In the genomic region with DNA sequence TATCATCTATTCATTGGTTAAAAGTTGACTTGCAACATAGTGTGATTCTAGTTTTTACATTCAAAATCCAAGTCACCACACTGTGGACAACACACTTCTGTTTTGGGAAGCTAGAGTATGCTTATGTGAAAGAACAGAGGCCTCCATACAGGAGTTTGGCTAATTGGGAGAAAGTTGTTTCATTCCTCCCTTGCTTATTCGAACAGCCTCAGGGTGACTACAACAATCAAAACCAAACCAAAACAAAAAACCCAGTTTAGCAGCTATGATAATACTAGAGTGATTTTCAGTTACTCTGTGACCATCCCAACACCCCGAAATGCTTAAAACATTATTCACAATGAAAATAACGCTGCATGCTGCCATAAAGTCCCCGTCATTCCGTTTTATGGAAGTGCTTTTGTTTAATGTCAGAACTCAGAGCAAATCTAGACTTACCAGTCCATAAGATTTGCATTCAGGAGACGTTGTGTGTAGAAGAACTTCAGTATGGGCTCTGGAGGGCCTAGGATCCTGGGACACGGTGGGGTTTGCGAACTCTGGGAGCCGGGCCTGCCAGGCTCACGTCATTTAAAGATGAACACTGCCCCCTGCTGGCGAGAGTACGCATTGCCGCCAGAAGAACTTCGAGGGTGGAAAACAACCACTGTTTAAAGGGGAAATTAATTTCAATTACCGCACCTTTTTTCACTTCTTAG, we compare ENCODE assay signal across 8 cellular contexts.
DNase-seq lines count a peak whose midpoint lies in the region; ATAC-seq and TF ChIP-seq lines count a peak whose summit lies in the region.

No MANE protein-coding gene starts in this region.

- TF ChIP-seq POLR2A in testis (IDR thresholded peaks at IDR 0.05): no peak

- 20 to 27% methylated on average over 15 of the region's 15 CpGs for WGBS in testis, 2 donors

- H3K36me3 ChIP-seq in Panc1 (ENCODE audit: control insufficient read depth, insufficient read depth, low read length) (no peaks in the 10 kb centered on the region), osteoblast (ENCODE audit: insufficient read depth, low read length) (no peaks in the 10 kb centered on the region), testis (ENCODE audit: low read depth, missing control alignments) (no peaks in the 10 kb centered on the region)

- peaks cover 13% of the 10 kb centered on the region for H3K27me3 ChIP-seq in Panc1 (ENCODE audit: control insufficient read depth, insufficient read depth, low read length)
- no peaks in the 10 kb centered on the region for H3K27me3 ChIP-seq in osteoblast (ENCODE audit: insufficient read depth, low read length)
- no peaks in the 10 kb centered on the region for H3K27me3 ChIP-seq in testis

- peaks cover 5% of the 10 kb centered on the region for H3K4me1 Mint-ChIP-seq in activated T-helper 2 cell treated with anti-CD3 and anti-CD28 coated beads, Interferon-gamma antibody, Interleukin-2, Interleukin-4, amounts not matched to agents 10 μg/mL and 5 μg/mL and 100 μg/mL, durations not matched to agents 14 hours and 24 hours and 36 hours (ENCODE audit: low read depth)

- CTCF ChIA-PET in Panc1 (lab: Charles Lee): interaction anchor here (0.6 to 1.2 kb wide), 5 partner anchors 35 to 420 kb away, joined by 3 to 9 read pairs (median 4); no protein-coding TSS in a partner anchor

- H3K36me3 Mint-ChIP-seq in activated T-helper 2 cell treated with anti-CD3 and anti-CD28 coated beads, Interferon-gamma antibody, Interleukin-2, Interleukin-4, amounts not matched to agents 10 μg/mL and 5 μg/mL and 100 μg/mL, durations not matched to agents 14 hours and 24 hours and 36 hours (ENCODE audit: low read depth): no peaks in the 10 kb centered on the region

- no peaks in the 10 kb centered on the region for H4K20me1 ChIP-seq in osteoblast (ENCODE audit: insufficient read depth, low read length)

- H3K79me2 ChIP-seq in osteoblast (ENCODE audit: insufficient read depth, low read length): no peaks in the 10 kb centered on the region

- H3K4me1 ChIP-seq in Panc1 (ENCODE audit: control insufficient read depth, insufficient read depth, low read length) (no peaks in the 10 kb centered on the region), osteoblast (ENCODE audit: insufficient read depth, low read length) (peaks cover 21% of the 10 kb centered on the region), testis (no peaks in the 10 kb centered on the region)

- peaks cover 22% of the 10 kb centered on the region for H3K27me3 Mint-ChIP-seq in activated T-helper 2 cell treated with anti-CD3 and anti-CD28 coated beads, Interferon-gamma antibody, Interleukin-2, Interleukin-4, amounts not matched to agents 10 μg/mL and 5 μg/mL and 100 μg/mL, durations not matched to agents 14 hours and 24 hours and 36 hours (ENCODE audit: low read depth)

- no peaks in the 10 kb centered on the region for H3K9me3 ChIP-seq in Panc1 (ENCODE audit: control insufficient read depth, insufficient read depth, low read depth, low read length)
- no peaks in the 10 kb centered on the region for H3K9me3 ChIP-seq in osteoblast (ENCODE audit: low read depth, low read length)
- no peaks in the 10 kb centered on the region for H3K9me3 ChIP-seq in testis

- no TSS peak for BruUV-seq in Panc1 (replicated peaks; lab: Mats Ljungman, UMichigan)

- no peak overlapping the region for H3K4me3 ChIP-seq in Panc1 (ENCODE audit: low read depth in 2 of 2, low read length in 2 of 2)
- peak overlapping the region; percentile 57 for H3K4me3 ChIP-seq in osteoblast (ENCODE audit: insufficient read depth, low read length)
- H3K4me3 ChIP-seq in testis: no peak overlapping the region

- H3K27ac ChIP-seq in Panc1 (ENCODE audit: low read length) (no peak overlapping the region), osteoblast (ENCODE audit: low read depth, low read length) (peak overlapping the region; percentile 74), testis (no peak overlapping the region)

- peak overlapping the region; percentile 93 for H2AFZ ChIP-seq in osteoblast (ENCODE audit: low read length)

- no peaks in the 10 kb centered on the region for H3K9me3 Mint-ChIP-seq in activated T-helper 2 cell treated with anti-CD3 and anti-CD28 coated beads, Interferon-gamma antibody, Interleukin-2, Interleukin-4, amounts not matched to agents 10 μg/mL and 5 μg/mL and 100 μg/mL, durations not matched to agents 14 hours and 24 hours and 36 hours

- ATAC-seq in HG03196 (IDR thresholded peaks at IDR 0.05; ENCODE audit: unreplicated experiment) (peak; percentile 63), Panc1 (peak; percentile 79)

- DNase-seq in NCI-H146 (lab: John Stamatoyannopoulos, UW) (peak; percentile 26), NCI-H146 treated with DMSO at 0.1 percent for 48 hours (lab: John Stamatoyannopoulos, UW; ENCODE audit: unreplicated experiment) (no peak), Panc1 (ENCODE audit: low read depth, low spot score) (peak; percentile 24), foreskin melanocyte (peak; percentile 31), osteoblast (ENCODE audit: insufficient read length, low spot score, missing footprints) (peak; percentile 72), testis (peak; percentile 88)
- peak; percentile 38 for DNase-seq in activated T-helper 2 cell treated with anti-CD3 and anti-CD28 coated beads, Interferon-gamma antibody, Interleukin-2, Interleukin-4, amounts not matched to agents 10 μg/mL and 5 μg/mL and 100 μg/mL, durations not matched to agents 14 hours and 24 hours and 36 hours (ENCODE audit: low spot score)

- POLR2A ChIA-PET in Panc1 (lab: Charles Lee): no interaction called here

- H3K4me2 ChIP-seq in osteoblast (ENCODE audit: insufficient read depth, low read length): peak overlapping the region; percentile 90

- in situ Hi-C loops in Panc1 (cut with HindIII; ENCODE audit: low pct_unique_long_range_greater_than_20kb, low sequenced_read_pairs): no loop called here

- H3K4me3 Mint-ChIP-seq in activated T-helper 2 cell treated with anti-CD3 and anti-CD28 coated beads, Interferon-gamma antibody, Interleukin-2, Interleukin-4, amounts not matched to agents 10 μg/mL and 5 μg/mL and 100 μg/mL, durations not matched to agents 14 hours and 24 hours and 36 hours (ENCODE audit: low read depth): no peak overlapping the region

- no peak overlapping the region for H3K27ac Mint-ChIP-seq in activated T-helper 2 cell treated with anti-CD3 and anti-CD28 coated beads, Interferon-gamma antibody, Interleukin-2, Interleukin-4, amounts not matched to agents 10 μg/mL and 5 μg/mL and 100 μg/mL, durations not matched to agents 14 hours and 24 hours and 36 hours

- intact Hi-C loops in Panc1 (cut with micrococcal nuclease; ENCODE audit: unreplicated experiment) (loop anchor here (2.0 to 5.0 kb wide), 3 partner anchors 37 to 1429 kb away; no protein-coding TSS in a partner anchor), testis (cut with DNase I; ENCODE audit: low total_unique reads) (no loop called here)
- intact Hi-C loops in activated T-helper 2 cell treated with anti-CD3 and anti-CD28 coated beads, Interferon-gamma antibody, Interleukin-2, Interleukin-4, amounts not matched to agents 10 μg/mL and 5 μg/mL and 100 μg/mL, durations not matched to agents 14 hours and 24 hours and 36 hours (cut with micrococcal nuclease): loop anchor here (1.0 to 2.0 kb wide), 2 partner anchors 35 to 137 kb away; no protein-coding TSS in a partner anchor

- TF ChIP-seq CTCF in Panc1 (IDR thresholded peaks at IDR 0.05) (peak; percentile 90), osteoblast (IDR thresholded peaks at IDR 0.05; ENCODE audit: extremely low read depth, low read depth, low read length) (peak; percentile 97), testis (IDR thresholded peaks at IDR 0.05) (peak; percentile 87 to 99 (median 89))
